Comparison of ENCODE assay signal across 9 cellular contexts in genomic region chr18:78319934-78320333, GRCh38.
"Had no signal": no experiment of that assay in that cellular context is flagged by ENCODE, and none has a peak within 500 bp of the region (broad histone marks: within the 10 kb centered on the region; RNA-seq: fewer than 3 reads in every experiment).

No MANE protein-coding gene starts in this region.

- H3K4me3 ChIP-seq: GM23338 had no signal

- DNase-seq: H9, HCEC 1CT, IMR-90, KBM-7 had no signal

- H3K9ac ChIP-seq: KMS-11 had no signal

- ATAC-seq: GM23338 had no signal

- H3K27ac ChIP-seq: KMS-11 had no signal

- H3K4me2 ChIP-seq: GM23338, KMS-11 had no signal

- FAIRE-seq: H1, H54, HTR-8/SVneo had no signal

- H2AFZ ChIP-seq: GM23338 had no signal
